1 cellular context compared by ENCODE assay signal in the genomic region with DNA sequence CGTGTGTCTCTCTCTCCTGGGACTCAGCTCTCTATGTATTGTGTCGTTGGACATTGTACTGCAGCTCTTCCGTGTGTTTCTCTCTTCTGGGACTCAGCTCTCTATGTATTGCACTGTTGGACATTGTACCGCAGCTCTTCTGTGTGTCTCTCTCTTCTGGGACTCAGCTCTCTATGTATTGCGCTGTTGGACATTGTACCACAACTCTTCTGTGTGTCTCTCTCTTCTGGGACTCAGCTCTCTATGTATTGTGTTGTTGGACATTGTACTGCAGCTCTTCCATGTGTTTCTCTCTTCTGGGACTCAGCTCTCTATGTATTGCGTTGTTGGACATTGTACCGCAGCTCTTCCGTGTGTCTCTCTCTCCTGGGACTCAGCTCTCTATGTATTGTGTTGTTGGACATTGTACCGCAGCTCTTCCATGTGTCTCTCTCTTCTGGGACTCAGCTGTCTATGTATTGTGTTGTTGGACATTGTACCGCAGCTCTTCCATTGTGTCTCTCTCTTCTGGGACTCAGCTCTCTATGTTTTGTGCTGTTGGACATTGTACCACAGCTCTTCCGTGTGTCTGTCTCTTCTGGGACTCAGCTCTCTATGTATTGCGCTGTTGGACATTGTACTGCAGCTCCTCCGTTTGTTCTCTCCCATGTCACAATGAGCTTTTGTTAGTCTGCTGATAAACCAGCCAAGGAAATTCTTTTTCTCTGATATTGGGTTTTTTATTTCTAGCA.
TF ChIP-seq lines count a peak whose summit lies in the region.

No MANE protein-coding gene starts in this region.

TF ChIP-seq in HepG2, 621 proteins besides CTCF, POLR2A, EP300 and RAD21 (continued from another document and continues in another):
- TF ChIP-seq NFIC (IDR thresholded peaks at IDR 0.05; ENCODE audit: low read length) = peak; percentile 75; the same call in 1 of the 2 replicates
- no peak for TF ChIP-seq SNRNP70 (IDR thresholded peaks at IDR 0.05; ENCODE audit: low read depth, low read length)
- TF ChIP-seq ZNF17 (CRISPR knock-in tag; IDR thresholded peaks at IDR 0.05) = no peak
- TF ChIP-seq ARHGAP35 (CRISPR knock-in tag; IDR thresholded peaks at IDR 0.05; ENCODE audit: borderline replicate concordance) = no peak
- TF ChIP-seq ZNF329 (CRISPR knock-in tag; IDR thresholded peaks at IDR 0.05; ENCODE audit: low read depth) = no peak
- no peak for TF ChIP-seq FOXC1 (CRISPR knock-in tag; IDR thresholded peaks at IDR 0.05; ENCODE audit: borderline replicate concordance)
- TF ChIP-seq, protein P1, sequence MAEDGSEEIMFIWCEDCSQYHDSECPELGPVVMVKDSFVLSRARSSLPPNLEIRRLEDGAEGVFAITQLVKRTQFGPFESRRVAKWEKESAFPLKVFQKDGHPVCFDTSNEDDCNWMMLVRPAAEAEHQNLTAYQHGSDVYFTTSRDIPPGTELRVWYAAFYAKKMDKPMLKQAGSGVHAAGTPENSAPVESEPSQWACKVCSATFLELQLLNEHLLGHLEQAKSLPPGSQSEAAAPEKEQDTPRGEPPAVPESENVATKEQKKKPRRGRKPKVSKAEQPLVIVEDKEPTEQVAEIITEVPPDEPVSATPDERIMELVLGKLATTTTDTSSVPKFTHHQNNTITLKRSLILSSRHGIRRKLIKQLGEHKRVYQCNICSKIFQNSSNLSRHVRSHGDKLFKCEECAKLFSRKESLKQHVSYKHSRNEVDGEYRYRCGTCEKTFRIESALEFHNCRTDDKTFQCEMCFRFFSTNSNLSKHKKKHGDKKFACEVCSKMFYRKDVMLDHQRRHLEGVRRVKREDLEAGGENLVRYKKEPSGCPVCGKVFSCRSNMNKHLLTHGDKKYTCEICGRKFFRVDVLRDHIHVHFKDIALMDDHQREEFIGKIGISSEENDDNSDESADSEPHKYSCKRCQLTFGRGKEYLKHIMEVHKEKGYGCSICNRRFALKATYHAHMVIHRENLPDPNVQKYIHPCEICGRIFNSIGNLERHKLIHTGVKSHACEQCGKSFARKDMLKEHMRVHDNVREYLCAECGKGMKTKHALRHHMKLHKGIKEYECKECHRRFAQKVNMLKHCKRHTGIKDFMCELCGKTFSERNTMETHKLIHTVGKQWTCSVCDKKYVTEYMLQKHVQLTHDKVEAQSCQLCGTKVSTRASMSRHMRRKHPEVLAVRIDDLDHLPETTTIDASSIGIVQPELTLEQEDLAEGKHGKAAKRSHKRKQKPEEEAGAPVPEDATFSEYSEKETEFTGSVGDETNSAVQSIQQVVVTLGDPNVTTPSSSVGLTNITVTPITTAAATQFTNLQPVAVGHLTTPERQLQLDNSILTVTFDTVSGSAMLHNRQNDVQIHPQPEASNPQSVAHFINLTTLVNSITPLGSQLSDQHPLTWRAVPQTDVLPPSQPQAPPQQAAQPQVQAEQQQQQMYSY (CRISPR knock-in tag; IDR thresholded peaks at IDR 0.05) = no peak
- no peak for TF ChIP-seq ZNF230 (CRISPR knock-in tag; IDR thresholded peaks at IDR 0.05)
- TF ChIP-seq CHCHD3 (CRISPR knock-in tag; IDR thresholded peaks at IDR 0.05) = no peak
- TF ChIP-seq, protein P2, sequence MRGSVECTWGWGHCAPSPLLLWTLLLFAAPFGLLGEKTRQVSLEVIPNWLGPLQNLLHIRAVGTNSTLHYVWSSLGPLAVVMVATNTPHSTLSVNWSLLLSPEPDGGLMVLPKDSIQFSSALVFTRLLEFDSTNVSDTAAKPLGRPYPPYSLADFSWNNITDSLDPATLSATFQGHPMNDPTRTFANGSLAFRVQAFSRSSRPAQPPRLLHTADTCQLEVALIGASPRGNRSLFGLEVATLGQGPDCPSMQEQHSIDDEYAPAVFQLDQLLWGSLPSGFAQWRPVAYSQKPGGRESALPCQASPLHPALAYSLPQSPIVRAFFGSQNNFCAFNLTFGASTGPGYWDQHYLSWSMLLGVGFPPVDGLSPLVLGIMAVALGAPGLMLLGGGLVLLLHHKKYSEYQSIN (CRISPR knock-in tag; IDR thresholded peaks at IDR 0.05; ENCODE audit: borderline replicate concordance) = no peak
- no peak for TF ChIP-seq MTF2 (CRISPR knock-in tag; IDR thresholded peaks at IDR 0.05; ENCODE audit: borderline replicate concordance)
- TF ChIP-seq, protein P3, sequence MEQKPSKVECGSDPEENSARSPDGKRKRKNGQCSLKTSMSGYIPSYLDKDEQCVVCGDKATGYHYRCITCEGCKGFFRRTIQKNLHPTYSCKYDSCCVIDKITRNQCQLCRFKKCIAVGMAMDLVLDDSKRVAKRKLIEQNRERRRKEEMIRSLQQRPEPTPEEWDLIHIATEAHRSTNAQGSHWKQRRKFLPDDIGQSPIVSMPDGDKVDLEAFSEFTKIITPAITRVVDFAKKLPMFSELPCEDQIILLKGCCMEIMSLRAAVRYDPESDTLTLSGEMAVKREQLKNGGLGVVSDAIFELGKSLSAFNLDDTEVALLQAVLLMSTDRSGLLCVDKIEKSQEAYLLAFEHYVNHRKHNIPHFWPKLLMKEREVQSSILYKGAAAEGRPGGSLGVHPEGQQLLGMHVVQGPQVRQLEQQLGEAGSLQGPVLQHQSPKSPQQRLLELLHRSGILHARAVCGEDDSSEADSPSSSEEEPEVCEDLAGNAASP (CRISPR knock-in tag; IDR thresholded peaks at IDR 0.05; ENCODE audit: borderline replicate concordance) = 0 out of 2 replicates have a peak, but pooled peaks have one; percentile 23
- TF ChIP-seq ZSCAN12 (CRISPR knock-in tag; IDR thresholded peaks at IDR 0.05) = no peak
- no peak for TF ChIP-seq XBP1 (CRISPR knock-in tag; IDR thresholded peaks at IDR 0.05)
- TF ChIP-seq ZNF709 (CRISPR knock-in tag; IDR thresholded peaks at IDR 0.05) = peak; percentile 100
- no peak for TF ChIP-seq MLLT10 (CRISPR knock-in tag; IDR thresholded peaks at IDR 0.05)
- no peak for TF ChIP-seq MATR3 (CRISPR knock-in tag; IDR thresholded peaks at IDR 0.05)
- no peak; the same call in none of the 2 replicates for TF ChIP-seq PITX1 (CRISPR knock-in tag; IDR thresholded peaks at IDR 0.05)
- TF ChIP-seq HMG20A (CRISPR knock-in tag; IDR thresholded peaks at IDR 0.05; ENCODE audit: borderline replicate concordance) = no peak
- TF ChIP-seq, protein P4, sequence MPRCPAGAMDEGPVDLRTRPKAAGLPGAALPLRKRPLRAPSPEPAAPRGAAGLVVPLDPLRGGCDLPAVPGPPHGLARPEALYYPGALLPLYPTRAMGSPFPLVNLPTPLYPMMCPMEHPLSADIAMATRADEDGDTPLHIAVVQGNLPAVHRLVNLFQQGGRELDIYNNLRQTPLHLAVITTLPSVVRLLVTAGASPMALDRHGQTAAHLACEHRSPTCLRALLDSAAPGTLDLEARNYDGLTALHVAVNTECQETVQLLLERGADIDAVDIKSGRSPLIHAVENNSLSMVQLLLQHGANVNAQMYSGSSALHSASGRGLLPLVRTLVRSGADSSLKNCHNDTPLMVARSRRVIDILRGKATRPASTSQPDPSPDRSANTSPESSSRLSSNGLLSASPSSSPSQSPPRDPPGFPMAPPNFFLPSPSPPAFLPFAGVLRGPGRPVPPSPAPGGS (CRISPR knock-in tag; IDR thresholded peaks at IDR 0.05) = 0 out of 2 replicates have a peak, but pooled peaks have one; percentile 64
- TF ChIP-seq ZZZ3 (CRISPR knock-in tag; IDR thresholded peaks at IDR 0.05; ENCODE audit: borderline replicate concordance) = no peak
- TF ChIP-seq ZNF30 (CRISPR knock-in tag; IDR thresholded peaks at IDR 0.05) = no peak
- no peak for TF ChIP-seq AHR (CRISPR knock-in tag; IDR thresholded peaks at IDR 0.05)
- TF ChIP-seq SNAPC2 (CRISPR knock-in tag; IDR thresholded peaks at IDR 0.05) = no peak; the same call in 1 of the 2 replicates
- TF ChIP-seq, protein P5, sequence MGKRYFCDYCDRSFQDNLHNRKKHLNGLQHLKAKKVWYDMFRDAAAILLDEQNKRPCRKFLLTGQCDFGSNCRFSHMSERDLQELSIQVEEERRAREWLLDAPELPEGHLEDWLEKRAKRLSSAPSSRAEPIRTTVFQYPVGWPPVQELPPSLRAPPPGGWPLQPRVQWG (CRISPR knock-in tag; IDR thresholded peaks at IDR 0.05; ENCODE audit: borderline replicate concordance, low read depth) = no peak
- no peak for TF ChIP-seq FOXJ3 (CRISPR knock-in tag; IDR thresholded peaks at IDR 0.05; ENCODE audit: borderline replicate concordance)
- TF ChIP-seq ZNF75D (CRISPR knock-in tag; IDR thresholded peaks at IDR 0.05; ENCODE audit: borderline replicate concordance) = no peak
- TF ChIP-seq, protein P6, sequence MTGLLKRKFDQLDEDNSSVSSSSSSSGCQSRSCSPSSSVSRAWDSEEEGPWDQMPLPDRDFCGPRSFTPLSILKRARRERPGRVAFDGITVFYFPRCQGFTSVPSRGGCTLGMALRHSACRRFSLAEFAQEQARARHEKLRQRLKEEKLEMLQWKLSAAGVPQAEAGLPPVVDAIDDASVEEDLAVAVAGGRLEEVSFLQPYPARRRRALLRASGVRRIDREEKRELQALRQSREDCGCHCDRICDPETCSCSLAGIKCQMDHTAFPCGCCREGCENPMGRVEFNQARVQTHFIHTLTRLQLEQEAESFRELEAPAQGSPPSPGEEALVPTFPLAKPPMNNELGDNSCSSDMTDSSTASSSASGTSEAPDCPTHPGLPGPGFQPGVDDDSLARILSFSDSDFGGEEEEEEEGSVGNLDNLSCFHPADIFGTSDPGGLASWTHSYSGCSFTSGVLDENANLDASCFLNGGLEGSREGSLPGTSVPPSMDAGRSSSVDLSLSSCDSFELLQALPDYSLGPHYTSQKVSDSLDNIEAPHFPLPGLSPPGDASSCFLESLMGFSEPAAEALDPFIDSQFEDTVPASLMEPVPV (CRISPR knock-in tag; IDR thresholded peaks at IDR 0.05) = no peak
- TF ChIP-seq CENPT (CRISPR knock-in tag; IDR thresholded peaks at IDR 0.05; ENCODE audit: low read depth) = no peak
- TF ChIP-seq GATA4 (IDR thresholded peaks at IDR 0.05; ENCODE audit: borderline replicate concordance, low read depth) = no peak
- no peak for TF ChIP-seq MYNN (CRISPR knock-in tag; IDR thresholded peaks at IDR 0.05; ENCODE audit: low read depth)
- TF ChIP-seq, protein P7, sequence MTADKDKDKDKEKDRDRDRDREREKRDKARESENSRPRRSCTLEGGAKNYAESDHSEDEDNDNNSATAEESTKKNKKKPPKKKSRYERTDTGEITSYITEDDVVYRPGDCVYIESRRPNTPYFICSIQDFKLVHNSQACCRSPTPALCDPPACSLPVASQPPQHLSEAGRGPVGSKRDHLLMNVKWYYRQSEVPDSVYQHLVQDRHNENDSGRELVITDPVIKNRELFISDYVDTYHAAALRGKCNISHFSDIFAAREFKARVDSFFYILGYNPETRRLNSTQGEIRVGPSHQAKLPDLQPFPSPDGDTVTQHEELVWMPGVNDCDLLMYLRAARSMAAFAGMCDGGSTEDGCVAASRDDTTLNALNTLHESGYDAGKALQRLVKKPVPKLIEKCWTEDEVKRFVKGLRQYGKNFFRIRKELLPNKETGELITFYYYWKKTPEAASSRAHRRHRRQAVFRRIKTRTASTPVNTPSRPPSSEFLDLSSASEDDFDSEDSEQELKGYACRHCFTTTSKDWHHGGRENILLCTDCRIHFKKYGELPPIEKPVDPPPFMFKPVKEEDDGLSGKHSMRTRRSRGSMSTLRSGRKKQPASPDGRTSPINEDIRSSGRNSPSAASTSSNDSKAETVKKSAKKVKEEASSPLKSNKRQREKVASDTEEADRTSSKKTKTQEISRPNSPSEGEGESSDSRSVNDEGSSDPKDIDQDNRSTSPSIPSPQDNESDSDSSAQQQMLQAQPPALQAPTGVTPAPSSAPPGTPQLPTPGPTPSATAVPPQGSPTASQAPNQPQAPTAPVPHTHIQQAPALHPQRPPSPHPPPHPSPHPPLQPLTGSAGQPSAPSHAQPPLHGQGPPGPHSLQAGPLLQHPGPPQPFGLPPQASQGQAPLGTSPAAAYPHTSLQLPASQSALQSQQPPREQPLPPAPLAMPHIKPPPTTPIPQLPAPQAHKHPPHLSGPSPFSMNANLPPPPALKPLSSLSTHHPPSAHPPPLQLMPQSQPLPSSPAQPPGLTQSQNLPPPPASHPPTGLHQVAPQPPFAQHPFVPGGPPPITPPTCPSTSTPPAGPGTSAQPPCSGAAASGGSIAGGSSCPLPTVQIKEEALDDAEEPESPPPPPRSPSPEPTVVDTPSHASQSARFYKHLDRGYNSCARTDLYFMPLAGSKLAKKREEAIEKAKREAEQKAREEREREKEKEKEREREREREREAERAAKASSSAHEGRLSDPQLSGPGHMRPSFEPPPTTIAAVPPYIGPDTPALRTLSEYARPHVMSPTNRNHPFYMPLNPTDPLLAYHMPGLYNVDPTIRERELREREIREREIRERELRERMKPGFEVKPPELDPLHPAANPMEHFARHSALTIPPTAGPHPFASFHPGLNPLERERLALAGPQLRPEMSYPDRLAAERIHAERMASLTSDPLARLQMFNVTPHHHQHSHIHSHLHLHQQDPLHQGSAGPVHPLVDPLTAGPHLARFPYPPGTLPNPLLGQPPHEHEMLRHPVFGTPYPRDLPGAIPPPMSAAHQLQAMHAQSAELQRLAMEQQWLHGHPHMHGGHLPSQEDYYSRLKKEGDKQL (CRISPR knock-in tag; IDR thresholded peaks at IDR 0.05; ENCODE audit: low read depth) = no peak
- peak; percentile 53 for TF ChIP-seq LCORL (IDR thresholded peaks at IDR 0.05)
- TF ChIP-seq LCORL (CRISPR knock-in tag; IDR thresholded peaks at IDR 0.05) = peak; percentile 50; the same call in 1 of the 2 replicates
- no peak for TF ChIP-seq ZNF256 (CRISPR knock-in tag; conservative IDR thresholded peaks at IDR 0.05)
- TF ChIP-seq, protein P8, sequence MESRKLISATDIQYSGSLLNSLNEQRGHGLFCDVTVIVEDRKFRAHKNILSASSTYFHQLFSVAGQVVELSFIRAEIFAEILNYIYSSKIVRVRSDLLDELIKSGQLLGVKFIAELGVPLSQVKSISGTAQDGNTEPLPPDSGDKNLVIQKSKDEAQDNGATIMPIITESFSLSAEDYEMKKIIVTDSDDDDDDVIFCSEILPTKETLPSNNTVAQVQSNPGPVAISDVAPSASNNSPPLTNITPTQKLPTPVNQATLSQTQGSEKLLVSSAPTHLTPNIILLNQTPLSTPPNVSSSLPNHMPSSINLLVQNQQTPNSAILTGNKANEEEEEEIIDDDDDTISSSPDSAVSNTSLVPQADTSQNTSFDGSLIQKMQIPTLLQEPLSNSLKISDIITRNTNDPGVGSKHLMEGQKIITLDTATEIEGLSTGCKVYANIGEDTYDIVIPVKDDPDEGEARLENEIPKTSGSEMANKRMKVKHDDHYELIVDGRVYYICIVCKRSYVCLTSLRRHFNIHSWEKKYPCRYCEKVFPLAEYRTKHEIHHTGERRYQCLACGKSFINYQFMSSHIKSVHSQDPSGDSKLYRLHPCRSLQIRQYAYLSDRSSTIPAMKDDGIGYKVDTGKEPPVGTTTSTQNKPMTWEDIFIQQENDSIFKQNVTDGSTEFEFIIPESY (CRISPR knock-in tag; IDR thresholded peaks at IDR 0.05) = peak; percentile 63
- peak; percentile 61; the same call in 1 of the 2 replicates for TF ChIP-seq ZNF670 (CRISPR knock-in tag; IDR thresholded peaks at IDR 0.05; ENCODE audit: borderline replicate concordance)
- TF ChIP-seq ZNF660 (CRISPR knock-in tag; IDR thresholded peaks at IDR 0.05; ENCODE audit: borderline replicate concordance, low read depth) = no peak
- TF ChIP-seq, protein P9, sequence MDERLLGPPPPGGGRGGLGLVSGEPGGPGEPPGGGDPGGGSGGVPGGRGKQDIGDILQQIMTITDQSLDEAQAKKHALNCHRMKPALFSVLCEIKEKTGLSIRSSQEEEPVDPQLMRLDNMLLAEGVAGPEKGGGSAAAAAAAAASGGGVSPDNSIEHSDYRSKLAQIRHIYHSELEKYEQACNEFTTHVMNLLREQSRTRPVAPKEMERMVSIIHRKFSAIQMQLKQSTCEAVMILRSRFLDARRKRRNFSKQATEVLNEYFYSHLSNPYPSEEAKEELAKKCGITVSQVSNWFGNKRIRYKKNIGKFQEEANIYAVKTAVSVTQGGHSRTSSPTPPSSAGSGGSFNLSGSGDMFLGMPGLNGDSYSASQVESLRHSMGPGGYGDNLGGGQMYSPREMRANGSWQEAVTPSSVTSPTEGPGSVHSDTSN (CRISPR knock-in tag; IDR thresholded peaks at IDR 0.05) = no peak
- no peak for TF ChIP-seq ZC3H13 (CRISPR knock-in tag; IDR thresholded peaks at IDR 0.05)
- no peak for TF ChIP-seq ZNF383 (CRISPR knock-in tag; IDR thresholded peaks at IDR 0.05; ENCODE audit: borderline replicate concordance)
- TF ChIP-seq NR2F2 (IDR thresholded peaks at IDR 0.05; ENCODE audit: borderline replicate concordance, low read depth) = no peak
